In genomic region chr1:15603050-15603965, GRCh38 we compare ENCODE assay signal across 8 cellular contexts. TPM values are rescaled to one million over a fixed set of nuclear protein-coding genes. Genes with fewer than 3 reads are reported as not detected.
A peak's percentile ranks its signal among the peaks of the same experiment; 100 is the strongest.
DNase-seq lines count a peak whose midpoint lies in the region; ATAC-seq and TF ChIP-seq lines count a peak whose summit lies in the region.

No MANE protein-coding gene starts in this region.

- peaks cover 14% of the 10 kb centered on the region for H3K4me1 Mint-ChIP-seq in HFFc6 (ENCODE audit: low read depth)
- H3K4me1 Mint-ChIP-seq in T-helper 1 cell treated with Interleukin-12 subunit alpha and Interleukin-12 subunit beta and Interleukin-4 antibody, amounts not matched to agents 30 μg/mL and 1 μg/mL, for 36 hours (ENCODE audit: low read depth), result peaks cover 6% of the 10 kb centered on the region

- H3K23ac ChIP-seq in trophoblast cell (ENCODE audit: low read length), result no peak overlapping the region

- H3K79me2 ChIP-seq in trophoblast cell (ENCODE audit: control insufficient read depth, insufficient read depth, low read length, poor library complexity), result no peaks in the 10 kb centered on the region

- H3K79me1 ChIP-seq in trophoblast cell (ENCODE audit: low read length), result peaks cover 2% of the 10 kb centered on the region

- H2BK5ac ChIP-seq in trophoblast cell (ENCODE audit: low read depth, low read length, poor library complexity), result no peak overlapping the region

- H3K14ac ChIP-seq in trophoblast cell (ENCODE audit: low read length), result peak overlapping the region; percentile 29

- peak; percentile 98 to 99 (median 99) for ATAC-seq in heart left ventricle

- WGBS in heart left ventricle, 4 donors, result 1 to 7% (median 3%) methylated on average over 22 to 56 of the region's 56 CpGs
- 100% methylated on average over 2 of the region's 56 CpGs for WGBS in trophoblast cell (ENCODE audit: extremely low coverage, insufficient coverage, insufficient read length)

- peak overlapping the region in 11 of 12 donors; percentile 49 to 91 (median 79) for H3K27ac ChIP-seq in heart left ventricle
- no peak overlapping the region for H3K27ac ChIP-seq in trophoblast cell (ENCODE audit: low read depth, low read length)
- H3K27ac ChIP-seq in tibial artery, result peak overlapping the region; percentile 76 to 78

- H3K36me3 ChIP-seq in heart left ventricle (no peaks in the 10 kb centered on the region), trophoblast cell (ENCODE audit: control insufficient read depth in 1 of 2, insufficient read depth in 2 of 2, low read length in 2 of 2) (no peaks in the 10 kb centered on the region), tibial artery (no peaks in the 10 kb centered on the region)

- TF ChIP-seq POLR2A in heart left ventricle (IDR thresholded peaks at IDR 0.05), result peak in 1 of 2 donors; percentile 74

- H2AFZ ChIP-seq in trophoblast cell (ENCODE audit: insufficient read depth, low read length, poor library complexity), result peak overlapping the region; percentile 84

- H4K91ac ChIP-seq in trophoblast cell (ENCODE audit: low read depth, low read length), result no peak overlapping the region

- peaks cover 6% of the 10 kb centered on the region for H3K27me3 Mint-ChIP-seq in HFFc6 (ENCODE audit: insufficient read depth)
- peaks cover 7% of the 10 kb centered on the region for H3K27me3 Mint-ChIP-seq in T-helper 1 cell treated with Interleukin-12 subunit alpha and Interleukin-12 subunit beta and Interleukin-4 antibody, amounts not matched to agents 30 μg/mL and 1 μg/mL, for 36 hours (ENCODE audit: low read depth)

- H3K4me3 ChIP-seq in heart left ventricle (peak overlapping the region; percentile 52 to 89 (median 72)), trophoblast cell (ENCODE audit: low read depth, low read length) (peak overlapping the region; percentile 69), tibial artery (peak overlapping the region; percentile 64 to 74)

- H2AK5ac ChIP-seq in trophoblast cell (ENCODE audit: low read length), result no peak overlapping the region

- peak overlapping the region; percentile 30 for H3K18ac ChIP-seq in trophoblast cell (ENCODE audit: low read length)

- no peaks in the 10 kb centered on the region for H3K27me3 ChIP-seq in heart left ventricle
- H3K27me3 ChIP-seq in trophoblast cell (ENCODE audit: insufficient read depth, low read length), result no peaks in the 10 kb centered on the region
- H3K27me3 ChIP-seq in tibial artery, result no peaks in the 10 kb centered on the region

- TF ChIP-seq CTCF in HFFc6 (IDR thresholded peaks at IDR 0.05) (no peak), heart left ventricle (IDR thresholded peaks at IDR 0.05) (no peak), tibial artery (IDR thresholded peaks at IDR 0.05) (peak in 1 of 2 experiments; percentile 23)

- H3K4me2 ChIP-seq in trophoblast cell (ENCODE audit: low read length), result peak overlapping the region; percentile 68

- peaks cover 7% of the 10 kb centered on the region; the same call in 1 of the 2 replicates for H3K9me3 Mint-ChIP-seq in HFFc6
- H3K9me3 Mint-ChIP-seq in T-helper 1 cell treated with Interleukin-12 subunit alpha and Interleukin-12 subunit beta and Interleukin-4 antibody, amounts not matched to agents 30 μg/mL and 1 μg/mL, for 36 hours, result peaks cover 6% of the 10 kb centered on the region

- peak overlapping the region; percentile 81 for H3K4me3 Mint-ChIP-seq in HFFc6
- peak overlapping the region; percentile 80 for H3K4me3 Mint-ChIP-seq in T-helper 1 cell treated with Interleukin-12 subunit alpha and Interleukin-12 subunit beta and Interleukin-4 antibody, amounts not matched to agents 30 μg/mL and 1 μg/mL, for 36 hours

- peak overlapping the region; percentile 12 for H3K4ac ChIP-seq in trophoblast cell (ENCODE audit: low read depth, low read length)

- peak overlapping the region; percentile 79 for H4K8ac ChIP-seq in trophoblast cell (ENCODE audit: low read depth, low read length)

- H3K9me3 ChIP-seq in heart left ventricle (no peaks in the 10 kb centered on the region), trophoblast cell (ENCODE audit: insufficient read depth, low read depth, low read length) (no peaks in the 10 kb centered on the region), tibial artery (no peaks in the 10 kb centered on the region)

- no peak overlapping the region for H2BK12ac ChIP-seq in trophoblast cell (ENCODE audit: low read length)

- H3K4me1 ChIP-seq in heart left ventricle, result peaks cover 0 to 27% (median 14%) of the 10 kb centered on the region in 12 donors
- H3K4me1 ChIP-seq in trophoblast cell (ENCODE audit: control insufficient read depth in 1 of 2, insufficient read depth in 2 of 2, low read length in 2 of 2), result peaks cover 2 to 3% of the 10 kb centered on the region in 2 experiments
- peaks cover 0 to 14% (median 5%) of the 10 kb centered on the region in 4 donors for H3K4me1 ChIP-seq in tibial artery

- H2BK120ac ChIP-seq in trophoblast cell (ENCODE audit: insufficient read depth, low read length, poor library complexity), result no peak overlapping the region

- peaks cover 6% of the 10 kb centered on the region for H3K36me3 Mint-ChIP-seq in HFFc6 (ENCODE audit: low read depth)
- H3K36me3 Mint-ChIP-seq in T-helper 1 cell treated with Interleukin-12 subunit alpha and Interleukin-12 subunit beta and Interleukin-4 antibody, amounts not matched to agents 30 μg/mL and 1 μg/mL, for 36 hours (ENCODE audit: low read depth), result no peaks in the 10 kb centered on the region

- H4K12ac ChIP-seq in trophoblast cell (ENCODE audit: low read depth, low read length), result peak overlapping the region; percentile 51

- H3K27ac Mint-ChIP-seq in HFFc6, result peak overlapping the region; percentile 71
- peak overlapping the region; percentile 82 for H3K27ac Mint-ChIP-seq in T-helper 1 cell treated with Interleukin-12 subunit alpha and Interleukin-12 subunit beta and Interleukin-4 antibody, amounts not matched to agents 30 μg/mL and 1 μg/mL, for 36 hours

- intact Hi-C loops in heart left ventricle (cut with DNase I) (loop anchor here in 3 of 10 donors (1.0 to 10.0 kb wide), 4 partner anchors 13 to 131 kb away; partner anchors contain the start of genes DDI2 (in 2 of the 3), DNAJC16 (in 1 of the 3) and SLC25A34 (in 1 of the 3)), tibial artery (cut with DNase I; ENCODE audit: low total_unique reads) (loop anchor here (2.0 kb wide), 1 partner anchor 13 kb away; the partner anchor contains the start of gene DDI2)

- peak; percentile 86 for DNase-seq in GM04503 (ENCODE audit: low read depth)
- DNase-seq in HFFc6, result peak; percentile 87
- DNase-seq in NCI-H1105 treated with DMSO at 0.1 percent for 48 hours (lab: John Stamatoyannopoulos, UW), result peak; percentile 96
- peak; percentile 80 for DNase-seq in amniotic stem cell (lab: John Stamatoyannopoulos, UW)
- DNase-seq in heart left ventricle, result peak; percentile 97 to 99 (median 98)
- peak; percentile 96 to 97 for DNase-seq in trophoblast cell
- DNase-seq in tibial artery, result peak; percentile 97 to 98

- H3K9ac ChIP-seq in trophoblast cell (ENCODE audit: low read length), result peak overlapping the region; percentile 2

RNA-seq across cellular contexts. Expression of gene DDI2, which starts 13.9 kb away (rescaled TPM):
- 10 to 100 TPM; 11.6 to 15.3 (median 13.3) TPM for total RNA-seq in HFFc6 (2021; fragmentation: NEBNext Ultra II Directional; extraction: Animal tissue kit (Norgen Biotek cat#: 25700))
- total RNA-seq in heart left ventricle, result 10 to 100 TPM; 15.0 to 33.5 (median 24.5) TPM
- 1 to 10 TPM; 6.2 to 9.4 TPM for polyA plus RNA-seq in heart left ventricle
- 12.2 and 13.6 TPM in 2 replicates for polyA plus RNA-seq in trophoblast cell (2013)

RNA-seq across cellular contexts. Expression of gene AGMAT, which starts 18.5 kb away (rescaled TPM):
- total RNA-seq in HFFc6 (2021; fragmentation: NEBNext Ultra II Directional; extraction: Animal tissue kit (Norgen Biotek cat#: 25700)), result under 1 TPM in 3 of 6 experiments, not detected in 3; 0.07 to 0.14 (median 0.09) TPM
- total RNA-seq in heart left ventricle, result under 1 TPM in 3 of 9 donors, not detected in 6; 0.22 to 0.53 (median 0.23) TPM
- polyA plus RNA-seq in heart left ventricle, result under 1 TPM; 0.08 to 0.12 TPM
- polyA plus RNA-seq in trophoblast cell (2013), result 0.10 and 0.18 TPM in 2 replicates
